Comparison of ENCODE assay signal across 19 cellular contexts in the genomic region with DNA sequence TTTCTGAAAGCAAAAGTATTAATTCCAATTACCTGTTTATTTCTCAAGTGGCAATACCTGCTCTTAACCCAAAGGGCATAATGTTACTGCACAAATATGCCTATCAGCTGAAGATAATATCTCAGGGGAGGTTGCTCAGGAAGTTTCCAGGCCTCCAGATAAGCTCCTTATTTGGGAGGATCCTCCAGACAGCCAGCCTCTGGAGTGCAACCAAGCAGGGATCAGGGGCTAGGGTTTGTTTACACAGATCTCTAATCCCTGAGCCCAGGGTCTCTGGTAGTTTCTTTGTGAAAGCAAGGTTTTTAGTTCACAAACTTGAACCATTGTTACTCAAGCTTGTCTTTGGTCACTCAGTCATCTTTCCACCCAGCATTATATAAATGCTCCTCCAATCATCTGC.
A peak's percentile ranks its signal among the peaks of the same experiment; 100 is the strongest.
DNase-seq lines count a peak whose midpoint lies in the region; ATAC-seq and TF ChIP-seq lines count a peak whose summit lies in the region.
"Had no signal": no experiment of that assay in that cellular context is flagged by ENCODE, and none has a peak within 500 bp of the region (broad histone marks: within the 10 kb centered on the region; RNA-seq: fewer than 3 reads in every experiment).

No MANE protein-coding gene starts in this region.

- H4K91ac ChIP-seq in trophoblast cell (ENCODE audit: low read depth, low read length), result no peak overlapping the region

- TF ChIP-seq CTCF in RWPE2 (IDR thresholded peaks at IDR 0.05; ENCODE audit: poor library complexity, severe bottlenecking) (no peak), fibroblast of villous mesenchyme (IDR thresholded peaks at IDR 0.05; ENCODE audit: insufficient read depth, low read depth, low read length) (no peak), foreskin fibroblast (IDR thresholded peaks at IDR 0.05; ENCODE audit: low read depth, low read length) (no peak)

- H3K4me3 ChIP-seq in RWPE2 (ENCODE audit: severe bottlenecking) (no peak overlapping the region), fibroblast of villous mesenchyme (ENCODE audit: low read depth, low read length) (no peak overlapping the region), trophoblast cell (ENCODE audit: low read depth, low read length) (no peak overlapping the region), foreskin fibroblast (ENCODE audit: low read depth in 1 of 2, low read length in 2 of 2) (no peak overlapping the region)
- H3K4me3 ChIP-seq: GM23248, HAP-1 had no signal

- ATAC-seq in RWPE2 (ENCODE audit: low read depth) (no peak), GM18867 (IDR thresholded peaks at IDR 0.05; ENCODE audit: unreplicated experiment) (no peak)

- H2BK5ac ChIP-seq in trophoblast cell (ENCODE audit: low read depth, low read length, poor library complexity), result no peak overlapping the region

- no peak overlapping the region for H4K12ac ChIP-seq in trophoblast cell (ENCODE audit: low read depth, low read length)

- H3K9ac ChIP-seq in trophoblast cell (ENCODE audit: low read length), result no peak overlapping the region
- H3K9ac ChIP-seq: GM23248, SK-N-SH had no signal

- no peak overlapping the region for H2AK5ac ChIP-seq in trophoblast cell (ENCODE audit: low read length)

- no peaks in the 10 kb centered on the region for H3K36me3 ChIP-seq in RWPE2 (ENCODE audit: low read depth)
- H3K36me3 ChIP-seq in trophoblast cell (ENCODE audit: control insufficient read depth in 1 of 2, insufficient read depth in 2 of 2, low read length in 2 of 2), result no peaks in the 10 kb centered on the region
- H3K36me3 ChIP-seq: HAP-1 had no signal

- peaks cover 23% of the 10 kb centered on the region for H3K4me1 ChIP-seq in RWPE2 (ENCODE audit: insufficient read depth, poor library complexity, severe bottlenecking)
- peaks cover 0 to 8% of the 10 kb centered on the region in 2 experiments for H3K4me1 ChIP-seq in trophoblast cell (ENCODE audit: control insufficient read depth in 1 of 2, insufficient read depth in 2 of 2, low read length in 2 of 2)
- H3K4me1 ChIP-seq: HAP-1 had no signal

- no peak overlapping the region for H2BK12ac ChIP-seq in trophoblast cell (ENCODE audit: low read length)

- DNase-seq in NCI-H1436 (lab: John Stamatoyannopoulos, UW) (peak; percentile 14), NCI-H1436 treated with DMSO at 0.1 percent for 48 hours (lab: John Stamatoyannopoulos, UW) (no peak), RWPE2 (ENCODE audit: low spot score) (no peak), fibroblast of villous mesenchyme (ENCODE audit: low read depth) (peak; percentile 29), trophoblast cell (no peak), amygdala (lab: John Stamatoyannopoulos, UW) (no peak), foreskin fibroblast (no peak)
- DNase-seq: AML-193, DND-41, GDM1, GM23248, NCI-H1930, OCI-M1, SHP77, SK-N-SH had no signal

- H3K4ac ChIP-seq in trophoblast cell (ENCODE audit: low read depth, low read length), result no peak overlapping the region

- H4K8ac ChIP-seq in trophoblast cell (ENCODE audit: low read depth, low read length), result no peak overlapping the region

- H3K79me1 ChIP-seq in trophoblast cell (ENCODE audit: low read length), result peaks cover 1% of the 10 kb centered on the region

- H2AFZ ChIP-seq in trophoblast cell (ENCODE audit: insufficient read depth, low read length, poor library complexity), result no peak overlapping the region
- H2AFZ ChIP-seq: GM23248 had no signal

- no peak overlapping the region for H3K14ac ChIP-seq in trophoblast cell (ENCODE audit: low read length)

- H3K9me3 ChIP-seq in RWPE2 (ENCODE audit: severe bottlenecking), result no peaks in the 10 kb centered on the region
- peaks cover 1% of the 10 kb centered on the region for H3K9me3 ChIP-seq in trophoblast cell (ENCODE audit: insufficient read depth, low read depth, low read length)
- H3K9me3 ChIP-seq: HAP-1, SK-N-SH had no signal

- H3K27me3 ChIP-seq in RWPE2 (ENCODE audit: insufficient read depth, poor library complexity, severe bottlenecking) (no peaks in the 10 kb centered on the region), trophoblast cell (ENCODE audit: insufficient read depth, low read length) (no peaks in the 10 kb centered on the region)

- H3K18ac ChIP-seq in trophoblast cell (ENCODE audit: low read length), result no peak overlapping the region

- peak overlapping the region; percentile 98 for H3K27ac ChIP-seq in RWPE2 (ENCODE audit: poor library complexity, severe bottlenecking)
- H3K27ac ChIP-seq in trophoblast cell (ENCODE audit: low read depth, low read length), result peak overlapping the region; percentile 69
- H3K27ac ChIP-seq: 22Rv1, C4-2B, GM23248 had no signal

- H3K23ac ChIP-seq in trophoblast cell (ENCODE audit: low read length), result no peak overlapping the region

- H2BK120ac ChIP-seq in trophoblast cell (ENCODE audit: insufficient read depth, low read length, poor library complexity), result no peak overlapping the region

- no peak overlapping the region for H3K4me2 ChIP-seq in trophoblast cell (ENCODE audit: low read length)
- H3K4me2 ChIP-seq: SK-N-SH had no signal

- no peaks in the 10 kb centered on the region for H3K79me2 ChIP-seq in trophoblast cell (ENCODE audit: control insufficient read depth, insufficient read depth, low read length, poor library complexity)

Comparison
In these comparisons a context has a peak if more than half of its experiments do, and no peak if none do; other contexts are left out.
1. DNase-seq: peak in NCI-H1436 (single experiment) and fibroblast of villous mesenchyme (single experiment); none in NCI-H1436 treated with DMSO at 0.1 percent for 48 hours (single experiment), RWPE2 (single experiment), trophoblast cell (0 of 2), amygdala (0 of 56) and foreskin fibroblast (0 of 2).